In genomic region chr20:43744121-43744520, GRCh38 we compare ENCODE assay signal across 12 cellular contexts. TPM values are rescaled to one million over a fixed set of nuclear protein-coding genes. Genes with fewer than 3 reads are reported as not detected.
A peak's percentile ranks its signal among the peaks of the same experiment; 100 is the strongest.
DNase-seq lines count a peak whose midpoint lies in the region; FAIRE-seq and TF ChIP-seq lines count a peak whose summit lies in the region.
"Had no signal": no experiment of that assay in that cellular context is flagged by ENCODE, and none has a peak within 500 bp of the region (broad histone marks: within the 10 kb centered on the region; RNA-seq: fewer than 3 reads in every experiment).

No MANE protein-coding gene starts in this region.

- H3K4me3 Mint-ChIP-seq in activated CD4-positive, alpha-beta memory T cell treated with anti-CD3 and anti-CD28 coated beads for 36 hours: no peak overlapping the region
- no peak overlapping the region for H3K4me3 Mint-ChIP-seq in activated CD4-positive, alpha-beta memory T cell treated with anti-CD3 and anti-CD28 coated beads, Interleukin-2, amount 10 ng/mL, durations not matched to agents 7 days and 5 days

- no peak overlapping the region for H2AFZ ChIP-seq in neuronal stem cell (ENCODE audit: low read length)

- CTCF ChIA-PET in activated CD4-positive, alpha-beta memory T cell treated with anti-CD3 and anti-CD28 coated beads for 36 hours (lab: Charles Lee): interaction anchor here (0.6 kb wide), 1 partner anchor 103 kb away, joined by 3 read pairs; no protein-coding TSS in a partner anchor
- CTCF ChIA-PET in activated CD4-positive, alpha-beta memory T cell treated with anti-CD3 and anti-CD28 coated beads, Interleukin-2, amount 10 ng/mL, durations not matched to agents 7 days and 5 days (lab: Charles Lee): no interaction called here

- no peak for FAIRE-seq in GM19239 (lab: Jason Lieb, UNC)

- POLR2A ChIA-PET in activated CD4-positive, alpha-beta memory T cell treated with anti-CD3 and anti-CD28 coated beads for 36 hours (lab: Charles Lee): interaction anchor here (0.7 kb wide), 1 partner anchor 24 kb away, joined by 3 read pairs; no protein-coding TSS in a partner anchor
- POLR2A ChIA-PET in activated CD4-positive, alpha-beta memory T cell treated with anti-CD3 and anti-CD28 coated beads, Interleukin-2, amount 10 ng/mL, durations not matched to agents 7 days and 5 days (lab: Charles Lee): no interaction called here

- no peak overlapping the region for H3K4ac ChIP-seq in neuronal stem cell (ENCODE audit: low read length)

- no peaks in the 10 kb centered on the region for H3K36me3 ChIP-seq in SJCRH30
- no peaks in the 10 kb centered on the region for H3K36me3 ChIP-seq in neuronal stem cell (replicated peaks in 1 of 2; ENCODE audit: control insufficient read depth in 2 of 2, insufficient read depth in 2 of 2, low read length in 2 of 2)
- no peaks in the 10 kb centered on the region for H3K36me3 ChIP-seq in tibial artery
- H3K36me3 ChIP-seq: BE2C had no signal

- H4K91ac ChIP-seq in neuronal stem cell (ENCODE audit: low read depth, low read length, poor library complexity): no peak overlapping the region

- H3K18ac ChIP-seq in neuronal stem cell (ENCODE audit: low read length): peak overlapping the region; percentile 39

- H3K79me1 ChIP-seq in neuronal stem cell (ENCODE audit: low read depth, low read length): no peaks in the 10 kb centered on the region

- H3K23ac ChIP-seq in neuronal stem cell (ENCODE audit: low read depth, low read length, poor library complexity): peak overlapping the region; percentile 67

- H3K27me3 ChIP-seq in SJCRH30 (no peaks in the 10 kb centered on the region), neuronal stem cell (ENCODE audit: control insufficient read depth in 3 of 3, insufficient read depth in 3 of 3, low read depth in 1 of 3, low read length in 3 of 3) (peaks cover 0 to 15% (median 0%) of the 10 kb centered on the region in 3 experiments), tibial artery (peaks cover 0 to 47% of the 10 kb centered on the region in 2 donors)
- H3K27me3 ChIP-seq: BE2C had no signal

- TF ChIP-seq CTCF in tibial artery (IDR thresholded peaks at IDR 0.05): no peak

- no peak overlapping the region for H2AK5ac ChIP-seq in neuronal stem cell (ENCODE audit: low read depth, low read length)

- H3K4me1 Mint-ChIP-seq in activated CD4-positive, alpha-beta memory T cell treated with anti-CD3 and anti-CD28 coated beads for 36 hours (ENCODE audit: low read depth): peaks cover 5% of the 10 kb centered on the region
- H3K4me1 Mint-ChIP-seq in activated CD4-positive, alpha-beta memory T cell treated with anti-CD3 and anti-CD28 coated beads, Interleukin-2, amount 10 ng/mL, durations not matched to agents 7 days and 5 days: peaks cover 8% of the 10 kb centered on the region

- peaks cover 8% of the 10 kb centered on the region for H3K27me3 Mint-ChIP-seq in activated CD4-positive, alpha-beta memory T cell treated with anti-CD3 and anti-CD28 coated beads for 36 hours
- peaks cover 27% of the 10 kb centered on the region for H3K27me3 Mint-ChIP-seq in activated CD4-positive, alpha-beta memory T cell treated with anti-CD3 and anti-CD28 coated beads, Interleukin-2, amount 10 ng/mL, durations not matched to agents 7 days and 5 days

- no peak overlapping the region for H2BK120ac ChIP-seq in neuronal stem cell (ENCODE audit: low read depth, low read length)

- peak overlapping the region; percentile 12 for H3K9ac ChIP-seq in neuronal stem cell (ENCODE audit: low read depth, low read length, poor library complexity)

- no peak overlapping the region for H3K4me2 ChIP-seq in neuronal stem cell (ENCODE audit: insufficient read depth, low read length, poor library complexity, severe bottlenecking)

- peak; percentile 47 for DNase-seq in activated CD4-positive, alpha-beta memory T cell treated with anti-CD3 and anti-CD28 coated beads for 36 hours
- DNase-seq in activated CD4-positive, alpha-beta memory T cell treated with anti-CD3 and anti-CD28 coated beads, Interleukin-2, amount 10 ng/mL, durations not matched to agents 7 days and 5 days: no peak
- DNase-seq in HCEC 1CT (peak; percentile 19), SJCRH30 (peak; percentile 91 to 94), neuronal stem cell (ENCODE audit: low spot score) (no peak), tibial artery (no peak), GM19239 (ENCODE audit: insufficient read length, low spot score) (no peak), T-helper 9 cell (no peak)
- DNase-seq: activated gamma-delta T cell treated with Interleukin-2 at 50 U/mL for 16 hours, BE2C, nucleus accumbens had no signal

- no peaks in the 10 kb centered on the region for H3K9me3 Mint-ChIP-seq in activated CD4-positive, alpha-beta memory T cell treated with anti-CD3 and anti-CD28 coated beads for 36 hours
- H3K9me3 Mint-ChIP-seq in activated CD4-positive, alpha-beta memory T cell treated with anti-CD3 and anti-CD28 coated beads, Interleukin-2, amount 10 ng/mL, durations not matched to agents 7 days and 5 days: no peaks in the 10 kb centered on the region

- WGBS in neuronal stem cell (ENCODE audit: extremely low coverage in 2 of 2, insufficient read length in 2 of 2, insufficient replicate concordance in 1 of 2), 2 donors: no CpG with 5 or more reads among the region's 7 CpGs

- H3K9me3 ChIP-seq in SJCRH30 (replicated peaks) (no peaks in the 10 kb centered on the region), neuronal stem cell (replicated peaks in 1 of 2; ENCODE audit: control insufficient read depth in 2 of 2, insufficient read depth in 1 of 2, low read depth in 1 of 2, low read length in 2 of 2) (no peaks in the 10 kb centered on the region), tibial artery (no peaks in the 10 kb centered on the region)
- H3K9me3 ChIP-seq: BE2C had no signal

- H3K36me3 Mint-ChIP-seq in activated CD4-positive, alpha-beta memory T cell treated with anti-CD3 and anti-CD28 coated beads for 36 hours: no peaks in the 10 kb centered on the region
- H3K36me3 Mint-ChIP-seq in activated CD4-positive, alpha-beta memory T cell treated with anti-CD3 and anti-CD28 coated beads, Interleukin-2, amount 10 ng/mL, durations not matched to agents 7 days and 5 days (ENCODE audit: low read depth): no peaks in the 10 kb centered on the region

- H3K27ac ChIP-seq in SJCRH30: peak overlapping the region; percentile 63
- H3K27ac ChIP-seq in neuronal stem cell (replicated peaks; ENCODE audit: low read length): no peak overlapping the region
- H3K27ac ChIP-seq in tibial artery: no peak overlapping the region

- intact Hi-C loops in activated CD4-positive, alpha-beta memory T cell treated with anti-CD3 and anti-CD28 coated beads for 36 hours (cut with micrococcal nuclease): no loop called here
- intact Hi-C loops in tibial artery (cut with DNase I; ENCODE audit: low total_unique reads): no loop called here

- no peak overlapping the region for H2BK5ac ChIP-seq in neuronal stem cell (ENCODE audit: low read length)

- H4K8ac ChIP-seq in neuronal stem cell (ENCODE audit: low read depth, low read length): no peak overlapping the region

- H3K14ac ChIP-seq in neuronal stem cell (ENCODE audit: low read length): no peak overlapping the region

- H3K4me1 ChIP-seq in SJCRH30 (peaks cover 32% of the 10 kb centered on the region), neuronal stem cell (ENCODE audit: control insufficient read depth in 2 of 2, insufficient read depth in 1 of 2, low read depth in 1 of 2, low read length in 2 of 2) (peaks cover 0 to 6% of the 10 kb centered on the region in 2 donors), tibial artery (no peaks in the 10 kb centered on the region)

- no peak overlapping the region for H2BK12ac ChIP-seq in neuronal stem cell (ENCODE audit: low read length)

- H3K27ac Mint-ChIP-seq in activated CD4-positive, alpha-beta memory T cell treated with anti-CD3 and anti-CD28 coated beads for 36 hours: no peak overlapping the region
- H3K27ac Mint-ChIP-seq in activated CD4-positive, alpha-beta memory T cell treated with anti-CD3 and anti-CD28 coated beads, Interleukin-2, amount 10 ng/mL, durations not matched to agents 7 days and 5 days: no peak overlapping the region

- no peak overlapping the region for H3K4me3 ChIP-seq in SJCRH30
- H3K4me3 ChIP-seq in neuronal stem cell (ENCODE audit: low read length in 2 of 2): no peak overlapping the region
- H3K4me3 ChIP-seq in tibial artery: no peak overlapping the region

- peak overlapping the region; percentile 20 for H2BK15ac ChIP-seq in neuronal stem cell (ENCODE audit: low read length)

RNA-seq across cellular contexts. Expression of gene GTSF1L, which starts 17.3 kb away (rescaled TPM):
- not detected for total RNA-seq in activated CD4-positive, alpha-beta memory T cell treated with anti-CD3 and anti-CD28 coated beads for 36 hours
- not detected for total RNA-seq in activated CD4-positive, alpha-beta memory T cell treated with anti-CD3 and anti-CD28 coated beads, Interleukin-2, amount 10 ng/mL, durations not matched to agents 7 days and 5 days
- not detected in 2 replicates for total RNA-seq in SJCRH30 (2014; rRNA removed; shearing (Covaris generic))
- not detected for polyA plus RNA-seq in neuronal stem cell (2013, experiment 1 of 2)
- polyA plus RNA-seq in neuronal stem cell (2013, experiment 2 of 2): not detected
- total RNA-seq: MCF 10A had no signal

Comparison
In these comparisons a context has a peak if more than half of its experiments do, and no peak if none do; other contexts are left out.
1. DNase-seq: peak in activated CD4-positive, alpha-beta memory T cell treated with anti-CD3 and anti-CD28 coated beads for 36 hours (single experiment), HCEC 1CT (single experiment) and SJCRH30 (2 of 2); none in activated CD4-positive, alpha-beta memory T cell treated with anti-CD3 and anti-CD28 coated beads, Interleukin-2, amount 10 ng/mL, durations not matched to agents 7 days and 5 days (single experiment), neuronal stem cell (single experiment), tibial artery (0 of 2), GM19239 (single experiment) and T-helper 9 cell (single experiment).